8 cellular contexts compared by ENCODE assay signal in genomic region chr12:14365294-14366210, GRCh38. TPM values are rescaled to one million over a fixed set of nuclear protein-coding genes. Genes with fewer than 3 reads are reported as not detected.
A peak's percentile ranks its signal among the peaks of the same experiment; 100 is the strongest.
DNase-seq lines count a peak whose midpoint lies in the region; ATAC-seq and TF ChIP-seq lines count a peak whose summit lies in the region.

ATF7IP (plus strand) TSS chr12:14365682; CDS start chr12:14423916, 58,234 bp downstream.

- peaks cover 22% of the 10 kb centered on the region for H3K36me3 Mint-ChIP-seq in activated CD4-positive, alpha-beta T cell treated with anti-CD3 and anti-CD28 coated beads for 36 hours (ENCODE audit: low read depth)

- intact Hi-C loops in activated CD4-positive, alpha-beta T cell treated with anti-CD3 and anti-CD28 coated beads for 36 hours (cut with DNase I, micrococcal nuclease) = loop anchor here (1.0 to 10.0 kb wide), 16 partner anchors 29 to 1640 kb away; partner anchors contain the start of genes ARHGDIB (in 1 of the 2) and EMP1 (in 1 of the 2)

- peak; percentile 93 for DNase-seq in AG09319 (ENCODE audit: extremely low read depth, low read depth)
- peak; percentile 96 for DNase-seq in NCI-H446 treated with DMSO at 0.1 percent for 48 hours (lab: John Stamatoyannopoulos, UW)
- DNase-seq in activated CD4-positive, alpha-beta T cell treated with anti-CD3 and anti-CD28 coated beads for 36 hours = peak; percentile 97
- DNase-seq in choroid plexus epithelial cell (ENCODE audit: low read depth) = peak; percentile 99
- DNase-seq in kidney epithelial cell (ENCODE audit: low read depth) = peak; percentile 92
- peak; percentile 91 to 92 for DNase-seq in stimulated activated CD4-positive, alpha-beta T cell treated with anti-CD3 and anti-CD28 coated beads, Interleukin-15, amount 100 ng/mL, for 48 hours (ENCODE audit: low read depth in 2 of 2)

- TF ChIP-seq CTCF in AG09319 (IDR thresholded peaks at IDR 0.05; ENCODE audit: low read depth, low read length) (peak; percentile 35), choroid plexus epithelial cell (conservative IDR thresholded peaks at IDR 0.05; ENCODE audit: low read depth, low read length) (peak; percentile 53), kidney epithelial cell (IDR thresholded peaks at IDR 0.05; ENCODE audit: insufficient read depth, low read length, poor library complexity, severe bottlenecking) (peak; percentile 21)

- POLR2A ChIA-PET in activated CD4-positive, alpha-beta T cell treated with anti-CD3 and anti-CD28 coated beads for 36 hours (lab: Charles Lee) = interaction anchor here (0.6 to 1.8 kb wide), 13 partner anchors 10 to 596 kb away, joined by 3 to 27 read pairs (median 7); partner anchors contain the start of gene ARHGDIB

- no peaks in the 10 kb centered on the region for H3K27me3 ChIP-seq in kidney epithelial cell (ENCODE audit: control insufficient read depth, insufficient read depth, low read length)

- no peaks in the 10 kb centered on the region for H3K27me3 Mint-ChIP-seq in activated CD4-positive, alpha-beta T cell treated with anti-CD3 and anti-CD28 coated beads for 36 hours

- peak within 1 kb of the TSS; percentile 76 for H3K4me3 Mint-ChIP-seq in activated CD4-positive, alpha-beta T cell treated with anti-CD3 and anti-CD28 coated beads for 36 hours

- peak; percentile 78 for TF ChIP-seq POLR2A in GM18951 (IDR thresholded peaks at IDR 0.05; ENCODE audit: extremely low read depth, insufficient read depth, insufficient read length)

- CTCF ChIA-PET in activated CD4-positive, alpha-beta T cell treated with anti-CD3 and anti-CD28 coated beads for 36 hours (lab: Charles Lee) = interaction anchor here (0.6 to 2.6 kb wide), 29 partner anchors 9 to 406 kb away, joined by 3 to 36 read pairs (median 6); a partner anchor contains a TSS

- in situ Hi-C loops in GM18951 (cut with MboI; ENCODE audit: low sequenced_read_pairs, unreplicated experiment) = loop anchor here (10.0 kb wide), 1 partner anchor 101 kb away; no protein-coding TSS in a partner anchor

- H3K36me3 ChIP-seq in kidney epithelial cell (ENCODE audit: control insufficient read depth, insufficient read depth, low read length) = no peaks in the 10 kb centered on the region

- peak within 1 kb of the TSS; percentile 82 for H3K4me3 ChIP-seq in choroid plexus epithelial cell (ENCODE audit: low read depth, low read length)
- H3K4me3 ChIP-seq in kidney epithelial cell (ENCODE audit: low read depth, low read length) = peak within 1 kb of the TSS; percentile 80

- H3K27ac Mint-ChIP-seq in activated CD4-positive, alpha-beta T cell treated with anti-CD3 and anti-CD28 coated beads for 36 hours = peak within 1 kb of the TSS; percentile 98

- ATAC-seq in HG03196 (IDR thresholded peaks at IDR 0.05; ENCODE audit: unreplicated experiment) = peak; percentile 64
- ATAC-seq in activated CD4-positive, alpha-beta T cell treated with anti-CD3 and anti-CD28 coated beads for 36 hours = peak; percentile 85

- peaks cover 33% of the 10 kb centered on the region for H3K4me1 Mint-ChIP-seq in activated CD4-positive, alpha-beta T cell treated with anti-CD3 and anti-CD28 coated beads for 36 hours

- H3K9me3 Mint-ChIP-seq in activated CD4-positive, alpha-beta T cell treated with anti-CD3 and anti-CD28 coated beads for 36 hours (ENCODE audit: low read depth) = no peaks in the 10 kb centered on the region

RNA-seq across cellular contexts. Expression of gene ATF7IP, which starts in this region (rescaled TPM):
- 100 to 1,000 TPM in 1 of 2 experiments, 10 to 100 TPM in 1; 81.3 to 101 TPM for total RNA-seq in activated CD4-positive, alpha-beta T cell treated with anti-CD3 and anti-CD28 coated beads for 36 hours
- 23.4 and 28.5 TPM in 2 replicates for total RNA-seq in kidney epithelial cell

Comparison
In these comparisons a context has a peak if more than half of its experiments do, and no peak if none do; other contexts are left out.
1. Peak in every context shown above with its lines: DNase-seq, ATAC-seq and H3K4me3 ChIP-seq.